ENCODE assay signal across 40 cellular contexts in the genomic region with DNA sequence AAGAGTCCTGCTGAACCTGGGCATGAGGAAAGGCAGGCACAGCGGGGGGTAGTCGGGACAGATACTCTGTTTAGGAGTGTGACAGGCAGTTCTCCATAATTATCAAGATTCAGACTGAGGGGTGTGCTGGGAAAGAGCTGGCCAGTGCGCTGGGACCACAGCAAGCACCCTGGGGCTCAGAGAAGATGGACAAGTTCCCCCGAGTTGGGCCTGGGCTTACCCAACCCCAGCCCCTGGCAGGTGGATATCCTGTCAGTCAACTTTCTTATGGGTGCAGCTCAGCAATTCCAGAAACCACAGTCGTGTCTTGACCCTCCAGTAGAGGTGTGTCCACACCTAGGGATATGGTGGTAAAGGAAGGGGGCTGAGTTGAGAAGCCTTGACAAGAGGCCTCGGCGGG. TPM values are rescaled to one million over a fixed set of nuclear protein-coding genes. Genes with fewer than 3 reads are reported as not detected.
"Had no signal": no experiment of that assay in that cellular context is flagged by ENCODE, and none has a peak within 500 bp of the region (broad histone marks: within the 10 kb centered on the region; RNA-seq: fewer than 3 reads in every experiment).

No MANE protein-coding gene starts in this region.

- H3K36me3 Mint-ChIP-seq: activated CD4-positive, alpha-beta memory T cell treated with anti-CD3 and anti-CD28 coated beads for 36 hours; activated naive CD4-positive, alpha-beta T cell treated with anti-CD3 and anti-CD28 coated beads, Interleukin-2, amount 50 U/mL, for 24 hours; activated naive CD8-positive, alpha-beta T cell; brain had no signal

- H3K27ac ChIP-seq: ascending aorta, cardiac muscle cell, VCaP had no signal

- H3K27me3 ChIP-seq: ascending aorta had no signal

- H3K4me1 Mint-ChIP-seq: activated B cell treated with CpG ODN at 0.5 μM for 24 hours; activated CD4-positive, alpha-beta T cell treated with anti-CD3 and anti-CD28 coated beads, Interleukin-2, amount 10 ng/mL, durations not matched to agents 24 days and 14 days; activated naive CD4-positive, alpha-beta T cell treated with anti-CD3 and anti-CD28 coated beads, Interleukin-2, amount 50 U/mL, for 24 hours; activated naive CD8-positive, alpha-beta T cell treated with anti-CD3 and anti-CD28 coated beads, Interleukin-2, amount 10 ng/mL, durations not matched to agents 7 days and 5 days; activated naive CD8-positive, alpha-beta T cell treated with anti-CD3 and anti-CD28 coated beads, Interleukin-2, amount 50 U/mL, for 24 hours; activated T-helper 17 cell treated with anti-CD3 and anti-CD28 coated beads, Interleukin-2, amount 50 U/mL, for 72 hours; central memory CD8-positive, alpha-beta T cell had no signal

- H3K36me3 ChIP-seq: ascending aorta, cardiac muscle cell had no signal

- H3K4me1 ChIP-seq: ascending aorta had no signal

- H3K4me3 Mint-ChIP-seq: activated B cell treated with CpG ODN at 0.5 μM for 24 hours; activated CD4-positive, alpha-beta memory T cell treated with anti-CD3 and anti-CD28 coated beads for 36 hours; activated CD4-positive, alpha-beta T cell treated with anti-CD3 and anti-CD28 coated beads, Interleukin-2, amount 10 ng/mL, durations not matched to agents 24 days and 14 days; activated CD8-positive, alpha-beta T cell treated with anti-CD3 and anti-CD28 coated beads for 36 hours; activated naive CD4-positive, alpha-beta T cell treated with anti-CD3 and anti-CD28 coated beads for 36 hours; activated naive CD4-positive, alpha-beta T cell treated with anti-CD3 and anti-CD28 coated beads, Interleukin-2, amount 50 U/mL, for 24 hours; activated naive CD8-positive, alpha-beta T cell; activated naive CD8-positive, alpha-beta T cell treated with anti-CD3 and anti-CD28 coated beads, Interleukin-2, amount 10 ng/mL, durations not matched to agents 7 days and 5 days; activated naive CD8-positive, alpha-beta T cell treated with anti-CD3 and anti-CD28 coated beads, Interleukin-2, amount 50 U/mL, for 24 hours; activated T-cell treated with anti-CD3 and anti-CD28 coated beads, Interleukin-2, amount 50 U/mL, for 4 hours; activated T-cell treated with anti-CD3 and anti-CD28 coated beads, Interleukin-2, amount 50 U/mL, for 72 hours; activated T-helper 1 cell treated with anti-CD3 and anti-CD28 coated beads, Interleukin-12 subunit alpha, Interleukin-12 subunit beta, Interleukin-2, Interleukin-4 antibody, amounts not matched to agents 30 ng/mL and 10 ng/mL and 1 ng/mL, durations not matched to agents 14 hours and 24 hours and 36 hours; activated T-helper 17 cell treated with anti-CD3 and anti-CD28 coated beads, Interleukin-2, amount 50 U/mL, for 72 hours; brain; central memory CD8-positive, alpha-beta T cell; T-helper 1 cell treated with Interleukin-12 subunit alpha and Interleukin-12 subunit beta and Interleukin-4 antibody, amounts not matched to agents 30 μg/mL and 1 μg/mL, for 36 hours; T-helper 2 cell treated with Interferon-gamma antibody and Interleukin-4, amounts not matched to agents 5 μg/mL and 100 μg/mL, for 36 hours had no signal

- H3K4me3 ChIP-seq: ascending aorta, cardiac muscle cell had no signal

- DNase-seq: activated B cell treated with CpG ODN at 0.5 μM for 24 hours; activated CD4-positive, alpha-beta memory T cell treated with anti-CD3 and anti-CD28 coated beads for 36 hours; activated CD4-positive, alpha-beta T cell treated with anti-CD3 and anti-CD28 coated beads for 4 hours; activated CD4-positive, alpha-beta T cell treated with anti-CD3 and anti-CD28 coated beads, Interleukin-2, amount 10 ng/mL, durations not matched to agents 24 days and 14 days; activated CD4-positive, alpha-beta T cell treated with anti-CD3 and anti-CD28 coated beads, Interleukin-2, amount 50 U/mL, for 1 hour; activated CD4-positive, alpha-beta T cell treated with anti-CD3 and anti-CD28 coated beads, Interleukin-2, amount 50 U/mL, for 4 hours; activated CD4-positive, CD25-positive, alpha-beta regulatory T cell treated with anti-CD3 and anti-CD28 coated beads, Interleukin-2, amount 50 U/mL, for 72 hours; activated CD8-positive, alpha-beta memory T cell treated with anti-CD3 and anti-CD28 coated beads, Interleukin-2, amount 50 U/mL, for 4 hours; activated CD8-positive, alpha-beta T cell treated with anti-CD3 and anti-CD28 coated beads for 36 hours; activated effector memory CD4-positive, alpha-beta T cell treated with anti-CD3 and anti-CD28 coated beads, Interleukin-2, amount 50 U/mL, for 16 hours; activated gamma-delta T cell treated with Interleukin-2 at 50 U/mL for 16 hours; activated naive CD4-positive, alpha-beta T cell; activated naive CD4-positive, alpha-beta T cell treated with anti-CD3 and anti-CD28 coated beads for 36 hours; activated naive CD8-positive, alpha-beta T cell treated with anti-CD3 and anti-CD28 coated beads, Interleukin-2, amount 10 ng/mL, durations not matched to agents 7 days and 5 days; activated naive CD8-positive, alpha-beta T cell treated with anti-CD3 and anti-CD28 coated beads, Interleukin-2, amount 50 U/mL, for 24 hours; activated T-cell treated with anti-CD3 and anti-CD28 coated beads for 4 hours; activated T-cell treated with anti-CD3 and anti-CD28 coated beads, Interleukin-2, amount 50 U/mL, for 1 hour; activated T-cell treated with anti-CD3 and anti-CD28 coated beads, Interleukin-2, amount 50 U/mL, for 4 hours; activated T-cell treated with anti-CD3 and anti-CD28 coated beads, Interleukin-2, amount 50 U/mL, for 72 hours; amygdala; anterior cingulate cortex; caudate nucleus; T-helper 1 cell; T-helper 2 cell; T-helper 9 cell had no signal

- ATAC-seq: activated CD8-positive, alpha-beta T cell treated with anti-CD3 and anti-CD28 coated beads for 36 hours; activated naive CD8-positive, alpha-beta T cell treated with anti-CD3 and anti-CD28 coated beads, Interleukin-2, amount 50 U/mL, for 24 hours; activated T-cell treated with anti-CD3 and anti-CD28 coated beads, Interleukin-2, amount 50 U/mL, for 4 hours; activated T-cell treated with anti-CD3 and anti-CD28 coated beads, Interleukin-2, amount 50 U/mL, for 72 hours; activated T-helper 17 cell treated with anti-CD3 and anti-CD28 coated beads, Interleukin-2, amount 50 U/mL, for 72 hours had no signal

- H3K9me3 Mint-ChIP-seq: activated naive CD4-positive, alpha-beta T cell treated with anti-CD3 and anti-CD28 coated beads, Interleukin-2, amount 50 U/mL, for 24 hours had no signal

- FAIRE-seq: bronchial epithelial cell, TTC549 had no signal

- H3K27ac Mint-ChIP-seq: activated B cell treated with CpG ODN at 0.5 μM for 24 hours; activated CD4-positive, alpha-beta memory T cell treated with anti-CD3 and anti-CD28 coated beads for 36 hours; activated CD4-positive, alpha-beta T cell treated with anti-CD3 and anti-CD28 coated beads, Interleukin-2, amount 10 ng/mL, durations not matched to agents 24 days and 14 days; activated CD8-positive, alpha-beta T cell treated with anti-CD3 and anti-CD28 coated beads for 36 hours; activated naive CD4-positive, alpha-beta T cell treated with anti-CD3 and anti-CD28 coated beads for 36 hours; activated naive CD4-positive, alpha-beta T cell treated with anti-CD3 and anti-CD28 coated beads, Interleukin-2, amount 50 U/mL, for 24 hours; activated naive CD8-positive, alpha-beta T cell; activated naive CD8-positive, alpha-beta T cell treated with anti-CD3 and anti-CD28 coated beads, Interleukin-2, amount 10 ng/mL, durations not matched to agents 7 days and 5 days; activated naive CD8-positive, alpha-beta T cell treated with anti-CD3 and anti-CD28 coated beads, Interleukin-2, amount 50 U/mL, for 24 hours; activated T-cell treated with anti-CD3 and anti-CD28 coated beads, Interleukin-2, amount 50 U/mL, for 72 hours; activated T-helper 1 cell treated with anti-CD3 and anti-CD28 coated beads, Interleukin-12 subunit alpha, Interleukin-12 subunit beta, Interleukin-2, Interleukin-4 antibody, amounts not matched to agents 30 ng/mL and 10 ng/mL and 1 ng/mL, durations not matched to agents 14 hours and 24 hours and 36 hours; activated T-helper 17 cell treated with anti-CD3 and anti-CD28 coated beads, Interleukin-2, amount 50 U/mL, for 72 hours; brain; T-helper 1 cell treated with Interleukin-12 subunit alpha and Interleukin-12 subunit beta and Interleukin-4 antibody, amounts not matched to agents 30 μg/mL and 1 μg/mL, for 36 hours; T-helper 2 cell treated with Interferon-gamma antibody and Interleukin-4, amounts not matched to agents 5 μg/mL and 100 μg/mL, for 36 hours had no signal

RNA-seq across cellular contexts. Expression of gene PRR20G, which starts 49.2 kb away (rescaled TPM):
- total RNA-seq: activated B cell treated with CpG ODN at 0.5 μM for 24 hours; activated CD4-positive, alpha-beta memory T cell treated with anti-CD3 and anti-CD28 coated beads for 36 hours; activated CD4-positive, alpha-beta T cell treated with anti-CD3 and anti-CD28 coated beads, Interleukin-2, amount 10 ng/mL, durations not matched to agents 24 days and 14 days; activated CD8-positive, alpha-beta memory T cell treated with anti-CD3 and anti-CD28 coated beads for 36 hours; activated CD8-positive, alpha-beta T cell treated with anti-CD3 and anti-CD28 coated beads for 36 hours; activated naive CD4-positive, alpha-beta T cell treated with anti-CD3 and anti-CD28 coated beads for 36 hours; activated naive CD8-positive, alpha-beta T cell treated with anti-CD3 and anti-CD28 coated beads, Interleukin-2, amount 10 ng/mL, durations not matched to agents 7 days and 5 days; activated T-cell treated with anti-CD3 and anti-CD28 coated beads, Interleukin-2, amount 50 U/mL, for 4 hours; activated T-cell treated with anti-CD3 and anti-CD28 coated beads, Interleukin-2, amount 50 U/mL, for 72 hours; activated T-helper 1 cell treated with anti-CD3 and anti-CD28 coated beads, Interleukin-12 subunit alpha, Interleukin-12 subunit beta, Interleukin-2, Interleukin-4 antibody, amounts not matched to agents 30 ng/mL and 10 ng/mL and 1 ng/mL, durations not matched to agents 14 hours and 24 hours and 36 hours; activated T-helper 17 cell treated with anti-CD3 and anti-CD28 coated beads, Interleukin-2, amount 50 U/mL, for 72 hours; ascending aorta; bronchial epithelial cell; cardiac muscle cell had no signal
- polyA plus RNA-seq: adipose tissue, cardiac muscle cell had no signal
